In genomic region chr12:106767206-106767605, GRCh38 we compare ENCODE assay signal across 16 cellular contexts. TPM values are rescaled to one million over a fixed set of nuclear protein-coding genes. Genes with fewer than 3 reads are reported as not detected.
DNase-seq lines count a peak whose midpoint lies in the region; ATAC-seq and TF ChIP-seq lines count a peak whose summit lies in the region.
"Had no signal": no experiment of that assay in that cellular context is flagged by ENCODE, and none has a peak within 500 bp of the region (broad histone marks: within the 10 kb centered on the region; RNA-seq: fewer than 3 reads in every experiment).

No MANE protein-coding gene starts in this region.

- no peaks in the 10 kb centered on the region for H3K36me3 ChIP-seq in SJSA1
- no peaks in the 10 kb centered on the region for H3K36me3 ChIP-seq in ectodermal cell (ENCODE audit: control insufficient read depth, insufficient read depth, low read length)
- no peaks in the 10 kb centered on the region for H3K36me3 ChIP-seq in stomach

- peak overlapping the region; percentile 88 for H3K27ac ChIP-seq in SJSA1
- H3K27ac ChIP-seq in ectodermal cell (ENCODE audit: insufficient read depth, low read depth, low read length, poor library complexity, severe bottlenecking) = peak overlapping the region; percentile 73
- no peak overlapping the region for H3K27ac ChIP-seq in stomach

- intact Hi-C loops in stomach (cut with DNase I; ENCODE audit: low total_unique reads) = no loop called here

- in situ Hi-C loops in G401 (cut with HindIII; ENCODE audit: low sequenced_read_pairs) = no loop called here

- H3K27ac Mint-ChIP-seq in osteocyte (ENCODE audit: unreplicated experiment) = peak overlapping the region; percentile 79
- H3K27ac Mint-ChIP-seq: B cell; stimulated activated naive B cell treated with anti-CD40 and anti-IgM and Interleukin-4, amounts not matched to agents 10 μg/mL and 1 μg/mL and 100 μg/mL, for 72 hours had no signal

- TF ChIP-seq CTCF in osteocyte (IDR thresholded peaks at IDR 0.05) (no peak), stomach (IDR thresholded peaks at IDR 0.05) (no peak)

- H3K4me1 ChIP-seq in SJSA1 (replicated peaks) (peaks cover 30% of the 10 kb centered on the region), ectodermal cell (ENCODE audit: control insufficient read depth, insufficient read depth, low read length) (peaks cover 55% of the 10 kb centered on the region), stomach (peaks cover 0 to 3% (median 0%) of the 10 kb centered on the region in 4 donors)

- no peak for TF ChIP-seq EP300 in stomach (IDR thresholded peaks at IDR 0.05)

- H3K27me3 Mint-ChIP-seq in osteocyte (ENCODE audit: unreplicated experiment) = no peaks in the 10 kb centered on the region
- H3K27me3 Mint-ChIP-seq: activated CD4-positive, alpha-beta T cell treated with anti-CD3 and anti-CD28 coated beads for 36 hours had no signal

- WGBS in ectodermal cell, 2 experiments = 64 to 71% methylated on average over 2 of the region's 2 CpGs
- 71 to 84% (median 73%) methylated on average over 2 of the region's 2 CpGs for WGBS in stomach, 5 donors

- no peaks in the 10 kb centered on the region for H3K9me3 Mint-ChIP-seq in osteocyte (ENCODE audit: unreplicated experiment)
- H3K9me3 Mint-ChIP-seq: stimulated activated naive B cell treated with anti-CD40 and anti-IgM and Interleukin-4, amounts not matched to agents 10 μg/mL and 1 μg/mL and 100 μg/mL, for 72 hours had no signal

- H3K27me3 ChIP-seq in SJSA1 (replicated peaks) = no peaks in the 10 kb centered on the region
- H3K27me3 ChIP-seq in ectodermal cell (ENCODE audit: control insufficient read depth, insufficient read depth, low read length, poor library complexity, severe bottlenecking) = no peaks in the 10 kb centered on the region
- H3K27me3 ChIP-seq in stomach = no peaks in the 10 kb centered on the region

- DNase-seq in G401 (ENCODE audit: low spot score) (peak; percentile 22), SJSA1 (ENCODE audit: low read depth in 1 of 2, low spot score in 2 of 2) (no peak), osteocyte (ENCODE audit: extremely low spot score, unreplicated experiment) (no peak), DMS153 treated with DMSO at 0.1 percent for 48 hours (lab: John Stamatoyannopoulos, UW; ENCODE audit: unreplicated experiment) (no peak), stomach (no peak), COR-L47 (lab: John Stamatoyannopoulos, UW) (no peak)
- DNase-seq: mucosa of descending colon; NCI-H1417 treated with DMSO at 0.1 percent for 48 hours; stimulated activated naive B cell treated with anti-CD40 and anti-IgM and Interleukin-4, amounts not matched to agents 10 μg/mL and 1 μg/mL and 100 μg/mL, for 72 hours; T-helper 9 cell had no signal

- no peaks in the 10 kb centered on the region for H3K9me3 ChIP-seq in SJSA1 (replicated peaks)
- H3K9me3 ChIP-seq in ectodermal cell (ENCODE audit: control insufficient read depth, low read length) = no peaks in the 10 kb centered on the region
- no peaks in the 10 kb centered on the region for H3K9me3 ChIP-seq in stomach
- H3K9me3 ChIP-seq: mucosa of descending colon had no signal

- H3K4me3 Mint-ChIP-seq in osteocyte (ENCODE audit: unreplicated experiment) = no peak overlapping the region
- H3K4me3 Mint-ChIP-seq: B cell; stimulated activated naive B cell treated with anti-CD40 and anti-IgM and Interleukin-4, amounts not matched to agents 10 μg/mL and 1 μg/mL and 100 μg/mL, for 72 hours had no signal

- no peaks in the 10 kb centered on the region for H3K36me3 Mint-ChIP-seq in osteocyte (ENCODE audit: unreplicated experiment)
- H3K36me3 Mint-ChIP-seq: stimulated activated naive B cell treated with anti-CD40 and anti-IgM and Interleukin-4, amounts not matched to agents 10 μg/mL and 1 μg/mL and 100 μg/mL, for 72 hours had no signal

- ATAC-seq in HG02970 (IDR thresholded peaks at IDR 0.05; ENCODE audit: low FRiP score, unreplicated experiment) = no peak
- ATAC-seq: esophagus mucosa; mucosa of descending colon; stimulated activated naive B cell treated with anti-CD40 and anti-IgM and Interleukin-4, amounts not matched to agents 10 μg/mL and 1 μg/mL and 100 μg/mL, for 72 hours had no signal

- no peak overlapping the region for H3K4me3 ChIP-seq in SJSA1
- H3K4me3 ChIP-seq in ectodermal cell (ENCODE audit: insufficient read depth, low read depth, low read length) = no peak overlapping the region
- no peak overlapping the region for H3K4me3 ChIP-seq in stomach
- H3K4me3 ChIP-seq: mucosa of descending colon, smooth muscle cell had no signal

- no peak for TF ChIP-seq POLR2A in stomach (IDR thresholded peaks at IDR 0.05)

- H3K4me1 Mint-ChIP-seq in osteocyte (ENCODE audit: unreplicated experiment) = peaks cover 42% of the 10 kb centered on the region
- H3K4me1 Mint-ChIP-seq: B cell; stimulated activated naive B cell treated with anti-CD40 and anti-IgM and Interleukin-4, amounts not matched to agents 10 μg/mL and 1 μg/mL and 100 μg/mL, for 72 hours had no signal

RNA-seq across cellular contexts. Expression of gene RIC8B, which starts 7.3 kb away (rescaled TPM):
- 19.4 and 19.8 TPM in 2 replicates for total RNA-seq in G401 (2014; rRNA removed; shearing (Covaris generic))
- total RNA-seq in SJSA1 (2014; rRNA removed; shearing (Covaris generic)) = 11.9 and 14.0 TPM in 2 replicates
- 44.8 TPM for polyA plus RNA-seq in ectodermal cell (2013, experiment 1 of 4)
- polyA plus RNA-seq in ectodermal cell (2013, experiment 2 of 4) = 42.4 TPM
- 28.5 TPM for polyA plus RNA-seq in ectodermal cell (2013, experiment 3 of 4)
- polyA plus RNA-seq in ectodermal cell (2013, experiment 4 of 4) = 38.6 TPM
- total RNA-seq in osteocyte (15.0 and 17.0 TPM in 2 replicates), stomach (10 to 100 TPM in 3 of 5 donors, 1 to 10 TPM in 2; 2.9 to 71.0 (median 19.8) TPM)
- 1 to 10 TPM; 2.2 to 7.5 (median 2.7) TPM for polyA plus RNA-seq in stomach

Comparison
In these comparisons a context has a peak if more than half of its experiments do, and no peak if none do; other contexts are left out.
1. H3K27ac ChIP-seq: peak in SJSA1 (single experiment) and ectodermal cell (single experiment); none in stomach (0 of 5).